Comparison of ENCODE assay signal across 25 cellular contexts in the genomic region with DNA sequence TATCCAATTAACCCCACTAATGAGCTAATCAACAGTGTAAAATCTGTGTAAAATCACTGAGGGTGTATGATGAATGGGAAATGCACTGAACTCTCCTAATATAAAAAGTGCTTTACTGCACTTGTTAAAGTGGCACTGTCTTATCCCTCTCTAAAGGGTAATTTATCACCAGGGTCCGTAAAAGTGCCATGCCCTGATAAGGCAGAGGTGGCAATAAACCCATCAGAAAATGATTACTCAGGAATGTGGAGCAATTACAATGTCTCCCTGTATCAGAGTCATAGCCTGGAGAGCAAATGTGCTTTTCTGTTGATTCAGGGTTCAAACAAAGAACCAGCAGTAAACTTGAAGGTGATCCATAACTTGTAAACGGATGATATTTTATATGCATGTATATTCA.
"Had no signal": no experiment of that assay in that cellular context is flagged by ENCODE, and none has a peak within 500 bp of the region (broad histone marks: within the 10 kb centered on the region; RNA-seq: fewer than 3 reads in every experiment).

No MANE protein-coding gene starts in this region.

- H3K9me3 ChIP-seq: breast epithelium had no signal

- H3K27ac Mint-ChIP-seq: activated CD4-positive, alpha-beta memory T cell treated with anti-CD3 and anti-CD28 coated beads, Interleukin-2, amount 10 ng/mL, durations not matched to agents 7 days and 5 days; activated CD4-positive, alpha-beta T cell treated with anti-CD3 and anti-CD28 coated beads for 36 hours; activated naive CD4-positive, alpha-beta T cell treated with anti-CD3 and anti-CD28 coated beads, Interleukin-2, amount 10 ng/mL, durations not matched to agents 7 days and 5 days; activated naive CD8-positive, alpha-beta T cell treated with anti-CD3 and anti-CD28 coated beads for 36 hours; activated T-cell treated with anti-CD3 and anti-CD28 coated beads, Interleukin-2, amount 50 U/mL, for 72 hours; activated T-helper 2 cell treated with anti-CD3 and anti-CD28 coated beads, Interferon-gamma antibody, Interleukin-2, Interleukin-4, amounts not matched to agents 10 μg/mL and 5 μg/mL and 100 μg/mL, durations not matched to agents 14 hours and 24 hours and 36 hours; T-cell had no signal

- H3K27me3 Mint-ChIP-seq: activated CD4-positive, alpha-beta memory T cell treated with anti-CD3 and anti-CD28 coated beads, Interleukin-2, amount 10 ng/mL, durations not matched to agents 7 days and 5 days; activated CD4-positive, alpha-beta T cell treated with anti-CD3 and anti-CD28 coated beads for 36 hours; activated naive CD4-positive, alpha-beta T cell treated with anti-CD3 and anti-CD28 coated beads, Interleukin-2, amount 10 ng/mL, durations not matched to agents 7 days and 5 days; activated naive CD8-positive, alpha-beta T cell treated with anti-CD3 and anti-CD28 coated beads for 36 hours; T-cell had no signal

- H3K4me3 Mint-ChIP-seq: activated CD4-positive, alpha-beta memory T cell treated with anti-CD3 and anti-CD28 coated beads, Interleukin-2, amount 10 ng/mL, durations not matched to agents 7 days and 5 days; activated CD4-positive, alpha-beta T cell treated with anti-CD3 and anti-CD28 coated beads for 36 hours; activated naive CD4-positive, alpha-beta T cell treated with anti-CD3 and anti-CD28 coated beads, Interleukin-2, amount 10 ng/mL, durations not matched to agents 7 days and 5 days; activated naive CD8-positive, alpha-beta T cell treated with anti-CD3 and anti-CD28 coated beads for 36 hours; activated T-cell treated with anti-CD3 and anti-CD28 coated beads, Interleukin-2, amount 50 U/mL, for 72 hours; T-cell had no signal

- DNase-seq: activated CD4-positive, alpha-beta memory T cell treated with anti-CD3 and anti-CD28 coated beads, Interleukin-2, amount 10 ng/mL, durations not matched to agents 7 days and 5 days; activated CD4-positive, alpha-beta T cell treated with anti-CD3 and anti-CD28 coated beads for 36 hours; activated CD4-positive, alpha-beta T cell treated with anti-CD3 and anti-CD28 coated beads, Interleukin-2, amount 50 U/mL, for 1 hour; activated CD8-positive, alpha-beta memory T cell treated with anti-CD3 and anti-CD28 coated beads, Interleukin-2, amount 50 U/mL, for 4 hours; activated gamma-delta T cell treated with Interleukin-2 at 50 U/mL for 16 hours; activated naive CD4-positive, alpha-beta T cell treated with anti-CD3 and anti-CD28 coated beads, Interleukin-2, amount 10 ng/mL, durations not matched to agents 7 days and 5 days; activated naive CD8-positive, alpha-beta T cell treated with anti-CD3 and anti-CD28 coated beads for 36 hours; activated T-cell treated with anti-CD3 and anti-CD28 coated beads, Interleukin-2, amount 50 U/mL, for 72 hours; caudate nucleus; Kasumi-1; KBM-7; NCI-H1048; NCI-H1694; NCI-H2029; NCI-H510A treated with DMSO at 0.1 percent for 48 hours; NCI-H748 treated with DMSO at 0.1 percent for 48 hours; OCI-M1; RPMI8226; T-cell had no signal

- H3K4me3 ChIP-seq: breast epithelium, SK-N-MC had no signal

- H3K4me1 ChIP-seq: breast epithelium had no signal

- H3K27ac ChIP-seq: breast epithelium, SK-N-MC, VCaP had no signal

- H3K36me3 Mint-ChIP-seq: activated naive CD4-positive, alpha-beta T cell treated with anti-CD3 and anti-CD28 coated beads, Interleukin-2, amount 10 ng/mL, durations not matched to agents 7 days and 5 days; activated naive CD8-positive, alpha-beta T cell treated with anti-CD3 and anti-CD28 coated beads for 36 hours; T-cell had no signal

- H3K4me1 Mint-ChIP-seq: activated CD4-positive, alpha-beta memory T cell treated with anti-CD3 and anti-CD28 coated beads, Interleukin-2, amount 10 ng/mL, durations not matched to agents 7 days and 5 days; activated CD4-positive, alpha-beta T cell treated with anti-CD3 and anti-CD28 coated beads for 36 hours; activated naive CD4-positive, alpha-beta T cell treated with anti-CD3 and anti-CD28 coated beads, Interleukin-2, amount 10 ng/mL, durations not matched to agents 7 days and 5 days; activated naive CD8-positive, alpha-beta T cell treated with anti-CD3 and anti-CD28 coated beads for 36 hours; T-cell had no signal

- H3K36me3 ChIP-seq: breast epithelium had no signal

- H3K27me3 ChIP-seq: breast epithelium had no signal

- ATAC-seq: activated CD4-positive, alpha-beta T cell treated with anti-CD3 and anti-CD28 coated beads for 36 hours; activated T-cell treated with anti-CD3 and anti-CD28 coated beads, Interleukin-2, amount 50 U/mL, for 72 hours; Panc1; Right ventricle myocardium inferior; T-cell had no signal
